Comparison of ENCODE assay signal across 8 cellular contexts in the genomic region with DNA sequence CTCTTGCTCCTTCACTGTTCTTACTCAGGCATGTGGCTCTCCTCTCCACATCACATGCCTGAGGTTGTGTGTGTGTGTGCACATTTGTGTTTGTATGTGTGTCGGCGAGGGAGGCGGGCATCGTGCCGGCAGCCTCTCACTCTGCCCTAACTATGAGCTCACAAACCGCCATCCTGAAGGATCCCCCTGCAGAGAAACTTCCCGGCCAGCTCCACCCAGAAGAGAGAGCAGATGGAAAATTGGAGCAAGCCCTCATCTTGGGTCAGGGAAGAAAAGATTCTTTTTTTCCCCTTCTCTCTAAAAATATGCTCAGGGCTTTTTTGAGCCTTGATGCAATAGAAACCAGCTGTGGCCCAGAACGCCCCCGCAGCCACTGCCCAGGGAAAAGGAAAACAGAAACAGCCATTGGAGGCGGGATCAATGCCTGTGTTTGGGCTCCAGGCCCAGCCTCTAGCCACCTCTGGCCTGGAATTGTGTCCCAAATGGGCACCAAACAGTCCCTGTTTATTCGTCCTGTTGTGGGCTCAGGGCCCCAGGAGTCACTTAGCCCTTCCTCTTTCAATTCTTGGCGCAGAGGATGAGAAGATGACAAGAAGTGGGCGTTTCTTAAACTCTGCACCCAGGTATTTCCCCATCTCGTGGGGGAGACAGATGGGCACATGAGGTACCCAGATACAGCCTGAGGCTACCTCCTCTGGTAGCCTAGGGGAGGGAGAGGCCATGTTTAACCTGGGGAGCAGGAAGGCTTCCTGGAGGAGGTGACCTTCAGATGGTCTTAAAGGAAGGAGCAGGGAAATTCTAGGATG.
DNase-seq lines count a peak whose midpoint lies in the region; ATAC-seq and TF ChIP-seq lines count a peak whose summit lies in the region.

No MANE protein-coding gene starts in this region.

- no peaks in the 10 kb centered on the region for H3K9me3 Mint-ChIP-seq in activated T-cell treated with anti-CD3 and anti-CD28 coated beads, Interleukin-2, amount 50 U/mL, for 24 hours
- H3K9me3 Mint-ChIP-seq in activated T-cell treated with anti-CD3 and anti-CD28 coated beads, Interleukin-2, amount 50 U/mL, for 72 hours = no peaks in the 10 kb centered on the region

- peaks cover 26% of the 10 kb centered on the region for H3K4me1 ChIP-seq in suprapubic skin

- peak overlapping the region; percentile 26 for H3K4me3 Mint-ChIP-seq in activated T-cell treated with anti-CD3 and anti-CD28 coated beads, Interleukin-2, amount 50 U/mL, for 24 hours
- H3K4me3 Mint-ChIP-seq in activated T-cell treated with anti-CD3 and anti-CD28 coated beads, Interleukin-2, amount 50 U/mL, for 72 hours = peak overlapping the region; percentile 73 to 82

- no peak for TF ChIP-seq EP300 in suprapubic skin (IDR thresholded peaks at IDR 0.05)

- no peaks in the 10 kb centered on the region for H3K36me3 Mint-ChIP-seq in activated T-cell treated with anti-CD3 and anti-CD28 coated beads, Interleukin-2, amount 50 U/mL, for 24 hours (ENCODE audit: low read depth)
- no peaks in the 10 kb centered on the region for H3K36me3 Mint-ChIP-seq in activated T-cell treated with anti-CD3 and anti-CD28 coated beads, Interleukin-2, amount 50 U/mL, for 72 hours (ENCODE audit: insufficient read depth in 2 of 2)

- TF ChIP-seq POLR2A in suprapubic skin (IDR thresholded peaks at IDR 0.05) = no peak

- H3K27me3 ChIP-seq in suprapubic skin = no peaks in the 10 kb centered on the region

- no peaks in the 10 kb centered on the region for H3K36me3 ChIP-seq in suprapubic skin

- peak overlapping the region; percentile 56 for H3K27ac ChIP-seq in suprapubic skin

- peak overlapping the region; percentile 67 for H3K27ac Mint-ChIP-seq in activated T-cell treated with anti-CD3 and anti-CD28 coated beads, Interleukin-2, amount 50 U/mL, for 24 hours
- H3K27ac Mint-ChIP-seq in activated T-cell treated with anti-CD3 and anti-CD28 coated beads, Interleukin-2, amount 50 U/mL, for 72 hours = peak overlapping the region; percentile 49

- peaks cover 5% of the 10 kb centered on the region for H3K27me3 Mint-ChIP-seq in activated T-cell treated with anti-CD3 and anti-CD28 coated beads, Interleukin-2, amount 50 U/mL, for 24 hours
- no peaks in the 10 kb centered on the region for H3K27me3 Mint-ChIP-seq in activated T-cell treated with anti-CD3 and anti-CD28 coated beads, Interleukin-2, amount 50 U/mL, for 72 hours (ENCODE audit: low read depth)

- H3K4me3 ChIP-seq in suprapubic skin = no peak overlapping the region

- peak; percentile 64 to 68 for ATAC-seq in activated T-cell treated with anti-CD3 and anti-CD28 coated beads, Interleukin-2, amount 50 U/mL, for 72 hours (replicated peaks in 1 of 2)

- TF ChIP-seq CTCF in suprapubic skin (IDR thresholded peaks at IDR 0.05) = no peak

- WGBS in suprapubic skin = 33% methylated on average over 14 of the region's 14 CpGs

- DNase-seq in activated T-cell treated with anti-CD3 and anti-CD28 coated beads, Interleukin-2, amount 50 U/mL, for 24 hours = no peak
- DNase-seq in activated T-cell treated with anti-CD3 and anti-CD28 coated beads for 4 hours (no peak), iris pigment epithelial cell (ENCODE audit: low read depth) (peak; percentile 42), suprapubic skin (ENCODE audit: low spot score in 2 of 2) (peak in 1 of 2 donors; percentile 68), DMS114 treated with DMSO at 0.1 percent for 48 hours (lab: John Stamatoyannopoulos, UW; ENCODE audit: unreplicated experiment) (no peak), NCI-H1694 (lab: John Stamatoyannopoulos, UW) (no peak), NCI-H2029 treated with DMSO at 0.1 percent for 48 hours (lab: John Stamatoyannopoulos, UW) (no peak)
- peak; percentile 29 to 32 for DNase-seq in activated T-cell treated with anti-CD3 and anti-CD28 coated beads, Interleukin-2, amount 50 U/mL, for 72 hours

- H3K4me1 Mint-ChIP-seq in activated T-cell treated with anti-CD3 and anti-CD28 coated beads, Interleukin-2, amount 50 U/mL, for 24 hours (ENCODE audit: low read depth) = peaks cover 44% of the 10 kb centered on the region
- peaks cover 64% of the 10 kb centered on the region for H3K4me1 Mint-ChIP-seq in activated T-cell treated with anti-CD3 and anti-CD28 coated beads, Interleukin-2, amount 50 U/mL, for 72 hours (ENCODE audit: low read depth)

- H3K9me3 ChIP-seq in suprapubic skin = no peaks in the 10 kb centered on the region

Comparison
In these comparisons a context has a peak if more than half of its experiments do, and no peak if none do; other contexts are left out.
1. DNase-seq: peak in activated T-cell treated with anti-CD3 and anti-CD28 coated beads, Interleukin-2, amount 50 U/mL, for 72 hours (2 of 2) and iris pigment epithelial cell (single experiment); none in activated T-cell treated with anti-CD3 and anti-CD28 coated beads, Interleukin-2, amount 50 U/mL, for 24 hours (single experiment), activated T-cell treated with anti-CD3 and anti-CD28 coated beads for 4 hours (single experiment), DMS114 treated with DMSO at 0.1 percent for 48 hours (single experiment), NCI-H1694 (single experiment) and NCI-H2029 treated with DMSO at 0.1 percent for 48 hours (single experiment).